ENCODE assay signal across 8 cellular contexts in genomic region chr14:24051162-24051788, GRCh38. TPM values are rescaled to one million over a fixed set of nuclear protein-coding genes. Genes with fewer than 3 reads are reported as not detected.
DNase-seq lines count a peak whose midpoint lies in the region; ATAC-seq, FAIRE-seq and TF ChIP-seq lines count a peak whose summit lies in the region.

No MANE protein-coding gene starts in this region.

- H3K4ac ChIP-seq in trophoblast cell (ENCODE audit: low read depth, low read length) = no peak overlapping the region

- peak overlapping the region; percentile 50 for H2BK120ac ChIP-seq in trophoblast cell (ENCODE audit: insufficient read depth, low read length, poor library complexity)

- TF ChIP-seq CTCF in foreskin fibroblast (IDR thresholded peaks at IDR 0.05; ENCODE audit: low read depth, low read length) (no peak), foreskin keratinocyte (conservative IDR thresholded peaks at IDR 0.05) (no peak)

- H3K36me3 ChIP-seq in BLaER1 (no peaks in the 10 kb centered on the region), trophoblast cell (ENCODE audit: control insufficient read depth in 1 of 2, insufficient read depth in 2 of 2, low read length in 2 of 2) (no peaks in the 10 kb centered on the region)

- peak overlapping the region; percentile 22 for H4K91ac ChIP-seq in trophoblast cell (ENCODE audit: low read depth, low read length)

- H3K36me3 Mint-ChIP-seq in T-helper 1 cell treated with Interleukin-12 subunit alpha and Interleukin-12 subunit beta and Interleukin-4 antibody, amounts not matched to agents 30 μg/mL and 1 μg/mL, for 36 hours (ENCODE audit: low read depth) = no peaks in the 10 kb centered on the region

- H3K4me1 Mint-ChIP-seq in T-helper 1 cell treated with Interleukin-12 subunit alpha and Interleukin-12 subunit beta and Interleukin-4 antibody, amounts not matched to agents 30 μg/mL and 1 μg/mL, for 36 hours (ENCODE audit: low read depth) = peaks cover 12% of the 10 kb centered on the region

- no peaks in the 10 kb centered on the region for H3K9me3 ChIP-seq in BLaER1
- H3K9me3 ChIP-seq in trophoblast cell (ENCODE audit: insufficient read depth, low read depth, low read length) = peaks cover 2% of the 10 kb centered on the region

- peak overlapping the region; percentile 84 for H4K12ac ChIP-seq in trophoblast cell (ENCODE audit: low read depth, low read length)

- ATAC-seq in GM21529 (IDR thresholded peaks at IDR 0.05; ENCODE audit: unreplicated experiment) (peak; percentile 19), foreskin keratinocyte (no peak)

- peaks cover 32% of the 10 kb centered on the region for H3K4me1 ChIP-seq in BLaER1
- H3K4me1 ChIP-seq in trophoblast cell (ENCODE audit: control insufficient read depth in 1 of 2, insufficient read depth in 2 of 2, low read length in 2 of 2) = peaks cover 9 to 10% of the 10 kb centered on the region in 2 experiments
- H3K4me1 ChIP-seq in foreskin keratinocyte = no peaks in the 10 kb centered on the region

- H2AFZ ChIP-seq in trophoblast cell (ENCODE audit: insufficient read depth, low read length, poor library complexity) = peak overlapping the region; percentile 56

- DNase-seq in foreskin fibroblast = peak in 1 of 2 donors; percentile 8
- no peak for DNase-seq in trophoblast cell
- DNase-seq in urothelium cell line (ENCODE audit: low spot score) = no peak
- no peak for DNase-seq in foreskin keratinocyte
- DNase-seq in RPMI8226 = no peak

- peaks cover 5% of the 10 kb centered on the region for H3K79me1 ChIP-seq in trophoblast cell (ENCODE audit: low read length)

- H2AK5ac ChIP-seq in trophoblast cell (ENCODE audit: low read length) = no peak overlapping the region

- peak overlapping the region; percentile 83 for H4K8ac ChIP-seq in trophoblast cell (ENCODE audit: low read depth, low read length)

- H3K9me3 Mint-ChIP-seq in T-helper 1 cell treated with Interleukin-12 subunit alpha and Interleukin-12 subunit beta and Interleukin-4 antibody, amounts not matched to agents 30 μg/mL and 1 μg/mL, for 36 hours = no peaks in the 10 kb centered on the region

- H3K27me3 Mint-ChIP-seq in T-helper 1 cell treated with Interleukin-12 subunit alpha and Interleukin-12 subunit beta and Interleukin-4 antibody, amounts not matched to agents 30 μg/mL and 1 μg/mL, for 36 hours (ENCODE audit: low read depth) = peaks cover 41% of the 10 kb centered on the region

- H3K4me3 ChIP-seq in BLaER1 (peak overlapping the region; percentile 74), foreskin fibroblast (ENCODE audit: low read depth in 1 of 2, low read length in 2 of 2) (peak overlapping the region; percentile 50 to 55), trophoblast cell (ENCODE audit: low read depth, low read length) (peak overlapping the region; percentile 69)

- H3K18ac ChIP-seq in trophoblast cell (ENCODE audit: low read length) = no peak overlapping the region

- FAIRE-seq in urothelium cell line (lab: Jason Lieb, UNC) = no peak

- peak overlapping the region; percentile 86 for H3K27ac ChIP-seq in BLaER1
- H3K27ac ChIP-seq in trophoblast cell (ENCODE audit: low read depth, low read length) = no peak overlapping the region
- no peak overlapping the region for H3K27ac ChIP-seq in foreskin keratinocyte

- H3K4me2 ChIP-seq in BLaER1 (peak overlapping the region; percentile 100), trophoblast cell (ENCODE audit: low read length) (peak overlapping the region; percentile 96)

- peak overlapping the region; percentile 54 for H3K14ac ChIP-seq in trophoblast cell (ENCODE audit: low read length)

- H3K23ac ChIP-seq in trophoblast cell (ENCODE audit: low read length) = no peak overlapping the region

- H3K79me2 ChIP-seq in trophoblast cell (ENCODE audit: control insufficient read depth, insufficient read depth, low read length, poor library complexity) = peaks cover 3% of the 10 kb centered on the region

- peak overlapping the region; percentile 81 for H3K4me3 Mint-ChIP-seq in T-helper 1 cell treated with Interleukin-12 subunit alpha and Interleukin-12 subunit beta and Interleukin-4 antibody, amounts not matched to agents 30 μg/mL and 1 μg/mL, for 36 hours

- H3K27me3 ChIP-seq in BLaER1 (peaks cover 22% of the 10 kb centered on the region), trophoblast cell (ENCODE audit: insufficient read depth, low read length) (no peaks in the 10 kb centered on the region), foreskin keratinocyte (peaks cover 50% of the 10 kb centered on the region)

- no CpG with 5 or more reads among the region's 20 CpGs for WGBS in trophoblast cell (ENCODE audit: extremely low coverage, insufficient coverage, insufficient read length)

- H3K9ac ChIP-seq in BLaER1 = peak overlapping the region; percentile 85
- peak overlapping the region; percentile 64 for H3K9ac ChIP-seq in trophoblast cell (ENCODE audit: low read length)

- no peaks in the 10 kb centered on the region for H4K20me1 ChIP-seq in BLaER1

- H3K27ac Mint-ChIP-seq in T-helper 1 cell treated with Interleukin-12 subunit alpha and Interleukin-12 subunit beta and Interleukin-4 antibody, amounts not matched to agents 30 μg/mL and 1 μg/mL, for 36 hours = peak overlapping the region; percentile 62

- H2BK12ac ChIP-seq in trophoblast cell (ENCODE audit: low read length) = no peak overlapping the region

- H2BK5ac ChIP-seq in trophoblast cell (ENCODE audit: low read depth, low read length, poor library complexity) = no peak overlapping the region

RNA-seq across cellular contexts. Expression of gene CARMIL3, which starts 0.5 kb away (rescaled TPM):
- polyA plus RNA-seq in trophoblast cell (2013) = 0.04 and 0.06 TPM in 2 replicates
- 0.07 TPM in 2 replicates for total RNA-seq in foreskin keratinocyte
- 0.03 TPM in 1 of 2 replicates, not detected in the other for polyA plus RNA-seq in foreskin keratinocyte

RNA-seq across cellular contexts. Expression of gene CPNE6, which starts 20.1 kb away (rescaled TPM):
- polyA plus RNA-seq in trophoblast cell (2013) = not detected in 2 replicates
- total RNA-seq in foreskin keratinocyte = not detected in 2 replicates
- polyA plus RNA-seq in foreskin keratinocyte = not detected in 2 replicates

RNA-seq across cellular contexts. Expression of gene PCK2, which starts 42.8 kb away (rescaled TPM):
- polyA plus RNA-seq in trophoblast cell (2013) = 15.8 and 16.8 TPM in 2 replicates
- total RNA-seq in foreskin keratinocyte = 41.0 and 67.9 TPM in 2 replicates
- polyA plus RNA-seq in foreskin keratinocyte = 49.2 and 81.1 TPM in 2 replicates
